ENCODE assay signal across 3 cellular contexts in the genomic region with DNA sequence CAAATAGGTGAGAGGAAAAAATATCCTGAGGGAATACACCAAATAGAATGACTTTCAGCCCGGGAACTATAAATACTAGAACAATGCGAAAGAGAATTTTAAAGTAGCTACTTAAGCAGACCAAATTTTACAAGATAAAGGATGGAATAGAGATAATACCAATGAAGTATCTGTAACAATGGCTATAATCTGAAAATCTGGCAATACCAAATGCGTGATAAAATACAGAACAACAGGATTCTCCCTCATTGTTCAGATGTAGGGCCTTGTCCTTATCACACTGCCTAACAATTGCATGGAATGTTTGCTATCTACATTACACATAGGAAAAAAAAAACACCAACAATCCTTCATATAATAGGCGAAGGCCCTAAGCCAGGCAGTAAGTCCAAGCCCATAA.
"Had no signal": no experiment of that assay in that cellular context is flagged by ENCODE, and none has a peak within 500 bp of the region (broad histone marks: within the 10 kb centered on the region; RNA-seq: fewer than 3 reads in every experiment).

No MANE protein-coding gene starts in this region.

- H3K4me3 ChIP-seq: GM12878 had no signal

- DNase-seq: GDM1, GF-D8 had no signal
